ENCODE assay signal across 23 cellular contexts in genomic region chr5:14753947-14754346, GRCh38.
DNase-seq lines count a peak whose midpoint lies in the region; ATAC-seq and TF ChIP-seq lines count a peak whose summit lies in the region.
"Had no signal": no experiment of that assay in that cellular context is flagged by ENCODE, and none has a peak within 500 bp of the region (broad histone marks: within the 10 kb centered on the region; RNA-seq: fewer than 3 reads in every experiment).

No MANE protein-coding gene starts in this region.

- H4K91ac ChIP-seq in IMR-90 (ENCODE audit: insufficient read depth, low read depth, low read length), result no peak overlapping the region

- H3K9me1 ChIP-seq in IMR-90 (ENCODE audit: insufficient read depth, low read length), result peaks cover 8% of the 10 kb centered on the region; the same call in 1 of the 2 replicates

- peak overlapping the region; percentile 39 for H3K27ac Mint-ChIP-seq in activated T-helper 17 cell treated with anti-CD3 and anti-CD28 coated beads, Interleukin-2, amount 50 U/mL, for 72 hours
- H3K27ac Mint-ChIP-seq: activated naive CD4-positive, alpha-beta T cell treated with anti-CD3 and anti-CD28 coated beads for 36 hours had no signal

- no peak overlapping the region for H3K4me3 Mint-ChIP-seq in activated T-helper 17 cell treated with anti-CD3 and anti-CD28 coated beads, Interleukin-2, amount 50 U/mL, for 72 hours
- H3K4me3 Mint-ChIP-seq: activated naive CD4-positive, alpha-beta T cell treated with anti-CD3 and anti-CD28 coated beads for 36 hours; mesothelial cell of epicardium; natural killer cell treated with Interleukin-12 subunit alpha and Interleukin-12 subunit beta and Interleukin-15 and Interleukin-18, amount 100 ng/mL, for 72 hours had no signal

- H3K9me3 ChIP-seq in IMR-90 (ENCODE audit: control insufficient read depth, insufficient read depth, low read length) (no peaks in the 10 kb centered on the region), heart right ventricle (no peaks in the 10 kb centered on the region), skeletal muscle tissue (ENCODE audit: control insufficient read depth in 3 of 3, low read length in 3 of 3) (no peaks in the 10 kb centered on the region)
- H3K9me3 ChIP-seq: left lung, spleen, thoracic aorta had no signal

- no peak overlapping the region for H3K18ac ChIP-seq in IMR-90 (ENCODE audit: low read depth, low read length)

- H3K4me2 ChIP-seq in IMR-90 (ENCODE audit: low read depth, low read length), result no peak overlapping the region

- H3K4me3 ChIP-seq in IMR-90 (ENCODE audit: insufficient read depth, low read depth, low read length) (no peak overlapping the region), heart right ventricle (no peak overlapping the region), skeletal muscle tissue (ENCODE audit: low read length in 3 of 3) (no peak overlapping the region)
- H3K4me3 ChIP-seq: left lung, spleen, thoracic aorta had no signal

- H4K8ac ChIP-seq in IMR-90 (ENCODE audit: low read depth in 2 of 2, low read length in 2 of 2), result no peak overlapping the region

- no peaks in the 10 kb centered on the region for H4K20me1 ChIP-seq in IMR-90 (ENCODE audit: insufficient read depth, low read length)

- no peak overlapping the region for H3K14ac ChIP-seq in IMR-90 (replicated peaks; ENCODE audit: low read depth, low read length)

- no TSS peak for BruUV-seq in IMR-90 (replicated peaks; lab: Mats Ljungman, UMichigan)

- no peak for TF ChIP-seq POLR2A in IMR-90 (IDR thresholded peaks at IDR 0.05; ENCODE audit: low read depth, low read length)

- no peak overlapping the region for H2BK5ac ChIP-seq in IMR-90 (ENCODE audit: low read depth, low read length, poor library complexity, severe bottlenecking)

- H3K4ac ChIP-seq in IMR-90 (ENCODE audit: low read depth, low read length), result no peak overlapping the region

- DNase-seq in IMR-90 (peak; percentile 13), heart right ventricle (peak in 1 of 2 donors; percentile 33), CD1c-positive myeloid dendritic cell (ENCODE audit: extremely low spot score) (no peak), COLO668 (lab: John Stamatoyannopoulos, UW; ENCODE audit: unreplicated experiment) (no peak)
- DNase-seq: activated CD4-positive, alpha-beta T cell treated with anti-CD3 and anti-CD28 coated beads for 48 hours; activated naive CD4-positive, alpha-beta T cell treated with anti-CD3 and anti-CD28 coated beads for 36 hours; activated T-cell treated with anti-CD3 and anti-CD28 coated beads, Interleukin-2, amount 50 U/mL, for 48 hours; dermis blood vessel endothelial cell; left lung; NCI-H1092 treated with DMSO at 0.1 percent for 48 hours; NCI-H526 treated with DMSO at 0.1 percent for 48 hours; spleen; stimulated activated CD4-positive, alpha-beta T cell treated with anti-CD3 and anti-CD28 coated beads, Interleukin-4, amount 100 ng/mL, for 1 hour; stimulated activated naive CD4-positive, alpha-beta T cell had no signal

- H3K4me1 ChIP-seq in IMR-90 (ENCODE audit: control insufficient read depth, insufficient read depth, low read length) (0 out of 2 replicates have a peak, but pooled peaks cover 2% of the 10 kb centered on the region), heart right ventricle (peaks cover 0 to 37% (median 6%) of the 10 kb centered on the region in 9 donors), skeletal muscle tissue (ENCODE audit: control insufficient read depth in 3 of 3, insufficient read depth in 3 of 3, low read length in 3 of 3) (peaks cover 45 to 62% (median 49%) of the 10 kb centered on the region in 3 donors)
- H3K4me1 ChIP-seq: left lung, spleen had no signal

- no peaks in the 10 kb centered on the region for H3K9me3 Mint-ChIP-seq in activated T-helper 17 cell treated with anti-CD3 and anti-CD28 coated beads, Interleukin-2, amount 50 U/mL, for 72 hours
- H3K9me3 Mint-ChIP-seq: activated naive CD4-positive, alpha-beta T cell treated with anti-CD3 and anti-CD28 coated beads for 36 hours; mesothelial cell of epicardium; natural killer cell treated with Interleukin-12 subunit alpha and Interleukin-12 subunit beta and Interleukin-15 and Interleukin-18, amount 100 ng/mL, for 72 hours had no signal

- H2BK15ac ChIP-seq in IMR-90 (ENCODE audit: low read depth, low read length), result no peak overlapping the region

- no peak overlapping the region for H2AFZ ChIP-seq in IMR-90 (replicated peaks; ENCODE audit: low read length, poor library complexity)

- H2AK5ac ChIP-seq in IMR-90 (ENCODE audit: low read depth, low read length), result no peak overlapping the region

- POLR2A ChIA-PET in IMR-90 (lab: Charles Lee; ENCODE audit: unreplicated experiment), result no interaction called here

- H3K23ac ChIP-seq in IMR-90 (ENCODE audit: low read depth, low read length), result no peak overlapping the region

- H3K9ac ChIP-seq in IMR-90 (ENCODE audit: low read depth, low read length) (no peak overlapping the region), skeletal muscle tissue (ENCODE audit: low read depth in 1 of 3, low read length in 3 of 3) (peak overlapping the region in 1 of 3 donors; percentile 1)

- no peak overlapping the region for H2BK120ac ChIP-seq in IMR-90 (ENCODE audit: low read depth, low read length)

- dilution Hi-C loops in IMR-90 (cut with HindIII; ENCODE audit: low sequenced_read_pairs, unreplicated experiment), result no loop called here

- intact Hi-C loops in IMR-90 (cut with micrococcal nuclease) (no loop called here), heart right ventricle (cut with DNase I) (loop anchor here in 3 of 10 donors (5.0 to 10.0 kb wide), 2 partner anchors 111 to 118 kb away; partner anchors contain the start of gene ANKH (in 1 of the 3))

- in situ Hi-C loops in IMR-90 (cut with MboI; ENCODE audit: low sequenced_read_pairs), result no loop called here

- ATAC-seq in IMR-90 (ENCODE audit: low read depth) (no peak), heart right ventricle (peak in 6 of 8 donors; percentile 48 to 88 (median 72)), HG02763 (IDR thresholded peaks at IDR 0.05; ENCODE audit: unreplicated experiment) (no peak)
- no peak for ATAC-seq in activated T-helper 17 cell treated with anti-CD3 and anti-CD28 coated beads, Interleukin-2, amount 50 U/mL, for 72 hours (replicated peaks)
- ATAC-seq: left lung; natural killer cell treated with Interleukin-12 subunit alpha and Interleukin-12 subunit beta and Interleukin-15 and Interleukin-18, amount 100 ng/mL, for 72 hours; SK-N-SH treated with all-trans-retinoic acid at 6 μM for 48 hours had no signal

- CTCF ChIA-PET in IMR-90 (lab: Yijun Ruan, JAX), result no interaction called here

- no peak for TF ChIP-seq RAD21 in IMR-90 (IDR thresholded peaks at IDR 0.05; ENCODE audit: low read length)

- H3K79me1 ChIP-seq in IMR-90 (ENCODE audit: low read depth in 1 of 2, low read length in 2 of 2), result no peaks in the 10 kb centered on the region

- no peak overlapping the region for H2AK9ac ChIP-seq in IMR-90 (replicated peaks; ENCODE audit: low read depth, low read length, poor library complexity)

- H3K36me3 ChIP-seq in IMR-90 (ENCODE audit: control insufficient read depth, insufficient read depth, low read length) (peaks cover 4% of the 10 kb centered on the region), heart right ventricle (peaks cover 0 to 85% (median 29%) of the 10 kb centered on the region in 9 donors), skeletal muscle tissue (ENCODE audit: control insufficient read depth in 3 of 3, insufficient read depth in 3 of 3, low read length in 3 of 3) (peaks cover 6 to 22% (median 8%) of the 10 kb centered on the region in 3 donors)

- H2BK20ac ChIP-seq in IMR-90 (ENCODE audit: low read depth, low read length), result no peak overlapping the region

- H3K27me3 Mint-ChIP-seq in activated T-helper 17 cell treated with anti-CD3 and anti-CD28 coated beads, Interleukin-2, amount 50 U/mL, for 72 hours, result no peaks in the 10 kb centered on the region
- H3K27me3 Mint-ChIP-seq: natural killer cell treated with Interleukin-12 subunit alpha and Interleukin-12 subunit beta and Interleukin-15 and Interleukin-18, amount 100 ng/mL, for 72 hours had no signal

- no CpG with 5 or more reads among the region's 3 CpGs for WGBS in IMR-90 (ENCODE audit: extremely low coverage in 2 of 2, insufficient read length in 1 of 2), 2 experiments
- WGBS in heart right ventricle, 2 donors, result 44 to 63% methylated on average over 3 of the region's 3 CpGs

- no peak overlapping the region for H3K56ac ChIP-seq in IMR-90 (ENCODE audit: extremely low read depth, insufficient read depth, low read length)

- no peaks in the 10 kb centered on the region for H3K27me3 ChIP-seq in IMR-90 (ENCODE audit: control insufficient read depth, insufficient read depth, low read length)
- H3K27me3 ChIP-seq in heart right ventricle, result no peaks in the 10 kb centered on the region
- H3K27me3 ChIP-seq in skeletal muscle tissue (ENCODE audit: control insufficient read depth in 3 of 3, insufficient read depth in 3 of 3, low read length in 3 of 3), result no peaks in the 10 kb centered on the region
- H3K27me3 ChIP-seq: left lung, spleen had no signal

- H3K27ac ChIP-seq in IMR-90 (ENCODE audit: insufficient read depth, low read length), result no peak overlapping the region
- peak overlapping the region; percentile 16 to 78 (median 64) for H3K27ac ChIP-seq in heart right ventricle
- peak overlapping the region; percentile 79 for H3K27ac ChIP-seq in skeletal muscle tissue (ENCODE audit: low read depth, low read length)
- H3K27ac ChIP-seq: C4-2B, left lung, spleen, VCaP had no signal

- no peak overlapping the region for H4K5ac ChIP-seq in IMR-90 (ENCODE audit: low read depth, low read length)

- TF ChIP-seq CTCF in IMR-90 (conservative IDR thresholded peaks at IDR 0.05; ENCODE audit: low read depth, low read length) (no peak), heart right ventricle (IDR thresholded peaks at IDR 0.05) (peak in 2 of 9 donors; percentile 14 to 21)

- peaks cover 73% of the 10 kb centered on the region for H3K36me3 Mint-ChIP-seq in activated T-helper 17 cell treated with anti-CD3 and anti-CD28 coated beads, Interleukin-2, amount 50 U/mL, for 72 hours (ENCODE audit: low read depth)

- no peaks in the 10 kb centered on the region for H3K4me1 Mint-ChIP-seq in activated T-helper 17 cell treated with anti-CD3 and anti-CD28 coated beads, Interleukin-2, amount 50 U/mL, for 72 hours

TF ChIP-seq in IMR-90, 13 proteins besides CTCF, POLR2A, EP300 and RAD21 (continues in another document):
- TF ChIP-seq SMC3 (IDR thresholded peaks at IDR 0.05; ENCODE audit: low read depth, low read length) (no peak), CEBPB (IDR thresholded peaks at IDR 0.05; ENCODE audit: low read depth, low read length) (no peak), MAZ (IDR thresholded peaks at IDR 0.05; ENCODE audit: borderline replicate concordance, low read depth, low read length) (no peak), BHLHE40 (IDR thresholded peaks at IDR 0.05; ENCODE audit: low read depth, low read length) (no peak)

Comparison
In these comparisons a context has a peak if more than half of its experiments do, and no peak if none do; other contexts are left out.
1. ATAC-seq: peak in heart right ventricle (6 of 8); none in IMR-90 (single experiment), activated T-helper 17 cell treated with anti-CD3 and anti-CD28 coated beads, Interleukin-2, amount 50 U/mL, for 72 hours (single experiment) and HG02763 (single experiment).